8 cellular contexts compared by ENCODE assay signal in genomic region chr1:84478876-84479868, GRCh38. TPM values are rescaled to one million over a fixed set of nuclear protein-coding genes. Genes with fewer than 3 reads are reported as not detected.
DNase-seq lines count a peak whose midpoint lies in the region; ATAC-seq and TF ChIP-seq lines count a peak whose summit lies in the region.

A gene with protein sequence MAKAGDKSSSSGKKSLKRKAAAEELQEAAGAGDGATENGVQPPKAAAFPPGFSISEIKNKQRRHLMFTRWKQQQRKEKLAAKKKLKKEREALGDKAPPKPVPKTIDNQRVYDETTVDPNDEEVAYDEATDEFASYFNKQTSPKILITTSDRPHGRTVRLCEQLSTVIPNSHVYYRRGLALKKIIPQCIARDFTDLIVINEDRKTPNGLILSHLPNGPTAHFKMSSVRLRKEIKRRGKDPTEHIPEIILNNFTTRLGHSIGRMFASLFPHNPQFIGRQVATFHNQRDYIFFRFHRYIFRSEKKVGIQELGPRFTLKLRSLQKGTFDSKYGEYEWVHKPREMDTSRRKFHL (plus strand): TSS chr1:84479266. CDS start chr1:84479282, 16 bp downstream.

- H3K4me3 Mint-ChIP-seq in HFFc6: peak within 1 kb of the TSS; percentile 100
- H3K4me3 Mint-ChIP-seq in glutamatergic neuron (ENCODE audit: unreplicated experiment): peak within 1 kb of the TSS; percentile 100

- H3K4me3 ChIP-seq in GM06990 (replicated peaks; ENCODE audit: low read depth, low read length): peak within 1 kb of the TSS; percentile 84
- peak within 1 kb of the TSS; percentile 94 for H3K4me3 ChIP-seq in osteoblast (ENCODE audit: insufficient read depth, low read length)
- peak within 1 kb of the TSS; percentile 83 to 84 for H3K4me3 ChIP-seq in testis

- H3K4me1 ChIP-seq in osteoblast (ENCODE audit: insufficient read depth, low read length): peaks cover 7% of the 10 kb centered on the region
- H3K4me1 ChIP-seq in testis: peaks cover 8% of the 10 kb centered on the region

- peak within 1 kb of the TSS; percentile 86 for H3K27ac ChIP-seq in osteoblast (ENCODE audit: low read depth, low read length)
- peak within 1 kb of the TSS; percentile 80 to 85 for H3K27ac ChIP-seq in testis

- H3K4me1 Mint-ChIP-seq in HFFc6 (ENCODE audit: low read depth): peaks cover 44% of the 10 kb centered on the region
- H3K4me1 Mint-ChIP-seq in glutamatergic neuron (ENCODE audit: low read depth, unreplicated experiment): peaks cover 6% of the 10 kb centered on the region

- WGBS in testis, 2 donors: 3 to 4% methylated on average over 44 to 51 of the region's 51 CpGs

- intact Hi-C loops in testis (cut with DNase I; ENCODE audit: low total_unique reads): no loop called here

- DNase-seq in GM06990 (ENCODE audit: extremely low read depth, insufficient read length) (peak; percentile 89), HFFc6 (peak; percentile 63), NAMALWA (ENCODE audit: low spot score) (peak; percentile 91), SKM-1 (lab: John Stamatoyannopoulos, UW; ENCODE audit: unreplicated experiment) (peak; percentile 51), glutamatergic neuron (peak; percentile 74), osteoblast (ENCODE audit: insufficient read length, low spot score, missing footprints) (peak; percentile 78), testis (peak; percentile 85)
- peak; percentile 70 to 81 for DNase-seq in activated naive CD4-positive, alpha-beta T cell treated with anti-CD3 and anti-CD28 coated beads, Interleukin-2, amount 50 U/mL, for 72 hours (ENCODE audit: low spot score in 2 of 2)

- H3K36me3 Mint-ChIP-seq in HFFc6 (ENCODE audit: low read depth) (peaks cover 27% of the 10 kb centered on the region), glutamatergic neuron (ENCODE audit: unreplicated experiment) (peaks cover 9% of the 10 kb centered on the region)
- H3K36me3 Mint-ChIP-seq in activated naive CD4-positive, alpha-beta T cell treated with anti-CD3 and anti-CD28 coated beads, Interleukin-2, amount 50 U/mL, for 72 hours: peaks cover 25 to 47% of the 10 kb centered on the region in 2 donors

- H2AFZ ChIP-seq in osteoblast (ENCODE audit: low read length): peak within 1 kb of the TSS; percentile 99

- peak; percentile 96 to 97 for ATAC-seq in activated naive CD4-positive, alpha-beta T cell treated with anti-CD3 and anti-CD28 coated beads, Interleukin-2, amount 50 U/mL, for 72 hours

- TF ChIP-seq POLR2A in testis (IDR thresholded peaks at IDR 0.05): no peak

- H3K27me3 ChIP-seq in GM06990 (replicated peaks; ENCODE audit: control insufficient read depth, insufficient read depth, low read length): no peaks in the 10 kb centered on the region
- peaks cover 19% of the 10 kb centered on the region for H3K27me3 ChIP-seq in osteoblast (ENCODE audit: insufficient read depth, low read length)
- no peaks in the 10 kb centered on the region for H3K27me3 ChIP-seq in testis

- no peaks in the 10 kb centered on the region for H3K9me3 ChIP-seq in osteoblast (ENCODE audit: low read depth, low read length)
- H3K9me3 ChIP-seq in testis: no peaks in the 10 kb centered on the region

- H3K36me3 ChIP-seq in GM06990 (ENCODE audit: control insufficient read depth, insufficient read depth, low read length): no peaks in the 10 kb centered on the region
- peaks cover 11% of the 10 kb centered on the region for H3K36me3 ChIP-seq in osteoblast (ENCODE audit: insufficient read depth, low read length)
- H3K36me3 ChIP-seq in testis (ENCODE audit: low read depth, missing control alignments): no peaks in the 10 kb centered on the region

- TF ChIP-seq CTCF in GM06990 (IDR thresholded peaks at IDR 0.05; ENCODE audit: insufficient read depth, low read length, poor library complexity, severe bottlenecking) (no peak), HFFc6 (IDR thresholded peaks at IDR 0.05) (no peak), glutamatergic neuron (IDR thresholded peaks at IDR 0.05; ENCODE audit: partially characterized antibody, unreplicated experiment) (no peak), osteoblast (IDR thresholded peaks at IDR 0.05; ENCODE audit: extremely low read depth, low read depth, low read length) (no peak), testis (IDR thresholded peaks at IDR 0.05) (no peak)

- H3K27ac Mint-ChIP-seq in HFFc6 (peak within 1 kb of the TSS; percentile 97), glutamatergic neuron (ENCODE audit: unreplicated experiment) (peak within 1 kb of the TSS; percentile 97)
- peak within 1 kb of the TSS; percentile 89 to 95 for H3K27ac Mint-ChIP-seq in activated naive CD4-positive, alpha-beta T cell treated with anti-CD3 and anti-CD28 coated beads, Interleukin-2, amount 50 U/mL, for 72 hours

- no peaks in the 10 kb centered on the region for H4K20me1 ChIP-seq in osteoblast (ENCODE audit: insufficient read depth, low read length)

- peaks cover 44% of the 10 kb centered on the region for H3K79me2 ChIP-seq in osteoblast (ENCODE audit: insufficient read depth, low read length)

- peak within 1 kb of the TSS; percentile 88 for H3K4me2 ChIP-seq in osteoblast (ENCODE audit: insufficient read depth, low read length)

- H3K9me3 Mint-ChIP-seq in HFFc6 (peaks cover 4% of the 10 kb centered on the region; the same call in 1 of the 2 replicates), glutamatergic neuron (ENCODE audit: unreplicated experiment) (peaks cover 14% of the 10 kb centered on the region)
- H3K9me3 Mint-ChIP-seq in activated naive CD4-positive, alpha-beta T cell treated with anti-CD3 and anti-CD28 coated beads, Interleukin-2, amount 50 U/mL, for 72 hours: peaks cover 15 to 17% of the 10 kb centered on the region in 2 donors

- peaks cover 2% of the 10 kb centered on the region for H3K27me3 Mint-ChIP-seq in HFFc6 (ENCODE audit: insufficient read depth)
- peaks cover 9% of the 10 kb centered on the region for H3K27me3 Mint-ChIP-seq in glutamatergic neuron (ENCODE audit: unreplicated experiment)

RNA-seq across cellular contexts. Expression of the gene that starts here (rescaled TPM):
- total RNA-seq in HFFc6 (2021; fragmentation: NEBNext Ultra II Directional; extraction: Animal tissue kit (Norgen Biotek cat#: 25700)): 10 to 100 TPM; 29.4 to 43.0 (median 36.2) TPM
- 10 to 100 TPM; 44.6 to 62.5 TPM for total RNA-seq in activated naive CD4-positive, alpha-beta T cell treated with anti-CD3 and anti-CD28 coated beads, Interleukin-2, amount 50 U/mL, for 72 hours
- 27.6 TPM for total RNA-seq in glutamatergic neuron (ENCODE audit: unreplicated experiment)
- total RNA-seq in osteoblast: 29.3 and 35.4 TPM in 2 replicates
- 10 to 100 TPM; 41.9 to 49.2 TPM for total RNA-seq in testis
- polyA plus RNA-seq in testis (ENCODE audit: insufficient read depth, low read depth, low replicate concordance): 62.2 TPM

Comparison
In these comparisons a context has a peak if more than half of its experiments do, and no peak if none do; other contexts are left out.
1. Peak in every context shown above with its lines: DNase-seq, ATAC-seq, H3K4me3 ChIP-seq and H3K27ac ChIP-seq.